In genomic region chr10:74056081-74056818, GRCh38 we compare ENCODE assay signal across 8 cellular contexts. TPM values are rescaled to one million over a fixed set of nuclear protein-coding genes. Genes with fewer than 3 reads are reported as not detected.
DNase-seq lines count a peak whose midpoint lies in the region; ATAC-seq, FAIRE-seq and TF ChIP-seq lines count a peak whose summit lies in the region.

No MANE protein-coding gene starts in this region.

- in situ Hi-C loops in brain microvascular endothelial cell (cut with HindIII; ENCODE audit: low pct_ligation_motif_present, low sequenced_read_pairs) = no loop called here

- H3K27ac Mint-ChIP-seq in naive thymus-derived CD4-positive, alpha-beta T cell = peak overlapping the region in 1 of 9 donors; percentile 79

- H3K4me3 Mint-ChIP-seq in naive thymus-derived CD4-positive, alpha-beta T cell = peak overlapping the region in 1 of 10 donors; percentile 75

- peak; percentile 50 for ATAC-seq in naive thymus-derived CD4-positive, alpha-beta T cell
- ATAC-seq in HG03354 (IDR thresholded peaks at IDR 0.05; ENCODE audit: poor library complexity, severe bottlenecking, unreplicated experiment) = no peak

- H3K4me1 ChIP-seq in naive thymus-derived CD4-positive, alpha-beta T cell (ENCODE audit: control insufficient read depth in 2 of 2, insufficient read depth in 2 of 2, low read length in 2 of 2) = peaks cover 10 to 15% of the 10 kb centered on the region in 2 donors

- TF ChIP-seq POLR2A in GM12892 (IDR thresholded peaks at IDR 0.05; ENCODE audit: low read depth, low read length) = no peak

- POLR2A ChIA-PET in naive thymus-derived CD4-positive, alpha-beta T cell (lab: Charles Lee) = no interaction called here

- no peaks in the 10 kb centered on the region for H3K27me3 ChIP-seq in brain microvascular endothelial cell (replicated peaks)
- no peaks in the 10 kb centered on the region for H3K27me3 ChIP-seq in naive thymus-derived CD4-positive, alpha-beta T cell (ENCODE audit: control insufficient read depth in 2 of 2, insufficient read depth in 2 of 2, low read length in 2 of 2)

- no peaks in the 10 kb centered on the region for H3K36me3 ChIP-seq in brain microvascular endothelial cell (replicated peaks)
- H3K36me3 ChIP-seq in naive thymus-derived CD4-positive, alpha-beta T cell (ENCODE audit: control insufficient read depth in 2 of 3, insufficient read depth in 3 of 3, low read length in 3 of 3) = no peaks in the 10 kb centered on the region

- peaks cover 18 to 51% (median 26%) of the 10 kb centered on the region in 7 donors for H3K4me1 Mint-ChIP-seq in naive thymus-derived CD4-positive, alpha-beta T cell

- no peak for TF ChIP-seq CTCF in brain microvascular endothelial cell (IDR thresholded peaks at IDR 0.05; ENCODE audit: low read depth, low read length, missing control alignments)

- no peaks in the 10 kb centered on the region for H3K27me3 Mint-ChIP-seq in naive thymus-derived CD4-positive, alpha-beta T cell

- peak; percentile 83 for FAIRE-seq in GM12892 (lab: Jason Lieb, UNC)

- intact Hi-C loops in naive thymus-derived CD4-positive, alpha-beta T cell (cut with micrococcal nuclease) = loop anchor here (2.0 to 5.0 kb wide), 4 partner anchors 57 to 209 kb away; partner anchors contain the start of gene VCL (in 1 of the 2)

- H3K9me3 ChIP-seq in naive thymus-derived CD4-positive, alpha-beta T cell (ENCODE audit: control insufficient read depth in 2 of 3, low read length in 3 of 3) = no peaks in the 10 kb centered on the region

- CTCF ChIA-PET in naive thymus-derived CD4-positive, alpha-beta T cell (lab: Charles Lee) = interaction anchor here (1.3 kb wide), 1 partner anchor 170 kb away, joined by 3 read pairs; no protein-coding TSS in a partner anchor

- no peaks in the 10 kb centered on the region for H3K9me3 Mint-ChIP-seq in naive thymus-derived CD4-positive, alpha-beta T cell

- H3K27ac ChIP-seq in brain microvascular endothelial cell = peak overlapping the region; percentile 76
- H3K27ac ChIP-seq in naive thymus-derived CD4-positive, alpha-beta T cell (ENCODE audit: low read depth, low read length) = no peak overlapping the region

- H3K4me3 ChIP-seq in brain microvascular endothelial cell (ENCODE audit: low read depth, low read length) = no peak overlapping the region
- no peak overlapping the region for H3K4me3 ChIP-seq in naive thymus-derived CD4-positive, alpha-beta T cell (ENCODE audit: low read length)

- peaks cover 0 to 18% (median 0%) of the 10 kb centered on the region in 5 donors for H3K36me3 Mint-ChIP-seq in naive thymus-derived CD4-positive, alpha-beta T cell

- DNase-seq in GM12892 (ENCODE audit: insufficient read length) (no peak), HS-27A (ENCODE audit: low read depth) (peak; percentile 51), brain microvascular endothelial cell (peak; percentile 72), globus pallidus (ENCODE audit: low spot score) (no peak), NCI-H774 (lab: John Stamatoyannopoulos, UW) (no peak), DMS 273 (lab: John Stamatoyannopoulos, UW; ENCODE audit: unreplicated experiment) (no peak)
- DNase-seq in naive thymus-derived CD4-positive, alpha-beta T cell = no peak

RNA-seq across cellular contexts. Expression of gene VCL, which starts 58.3 kb away (rescaled TPM):
- polyA plus RNA-seq in GM12892 (2012; ENCODE audit: missing spikeins) = 14.2 TPM
- total RNA-seq in naive thymus-derived CD4-positive, alpha-beta T cell = 10 to 100 TPM in 4 of 5 experiments, 1 to 10 TPM in 1; 9.0 to 67.7 (median 21.6) TPM
- polyA plus RNA-seq in naive thymus-derived CD4-positive, alpha-beta T cell = 10 to 100 TPM; 12.5 to 16.5 TPM

Comparison
In these comparisons a context has a peak if more than half of its experiments do, and no peak if none do; other contexts are left out.
1. DNase-seq: peak in HS-27A (single experiment) and brain microvascular endothelial cell (single experiment); none in GM12892 (single experiment), naive thymus-derived CD4-positive, alpha-beta T cell (0 of 9), globus pallidus (single experiment), NCI-H774 (single experiment) and DMS 273 (single experiment).